In the genomic region with DNA sequence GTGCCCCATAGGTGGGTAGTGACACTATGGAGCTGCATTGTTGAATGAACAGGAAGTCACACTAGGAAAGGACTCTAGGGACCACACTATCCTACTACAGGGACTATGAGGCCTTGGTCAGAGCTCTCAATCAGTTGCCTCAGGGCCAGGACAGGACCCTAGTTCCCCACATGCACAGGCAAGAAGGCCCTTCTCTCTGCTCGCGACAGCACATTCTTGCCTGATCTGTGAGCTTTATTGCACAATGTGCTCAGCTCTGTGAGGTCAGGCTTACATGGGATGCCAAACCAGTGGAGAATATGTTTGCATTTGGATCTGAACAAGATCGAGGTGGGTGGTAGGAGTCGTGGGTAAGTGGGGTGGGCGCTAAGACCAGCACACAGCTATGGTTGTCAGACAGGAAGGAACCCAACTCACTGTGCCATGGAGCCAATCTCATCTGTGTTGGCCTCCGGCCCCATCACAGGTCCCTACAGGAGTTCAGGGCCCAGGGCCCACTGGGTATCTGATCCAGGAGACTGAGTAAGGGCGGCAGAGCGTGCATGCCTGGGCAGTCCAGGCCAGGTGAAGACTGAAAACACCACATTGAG, we compare ENCODE assay signal across 16 cellular contexts. TPM values are rescaled to one million over a fixed set of nuclear protein-coding genes. Genes with fewer than 3 reads are reported as not detected.
DNase-seq lines count a peak whose midpoint lies in the region; ATAC-seq and TF ChIP-seq lines count a peak whose summit lies in the region.
"Had no signal": no experiment of that assay in that cellular context is flagged by ENCODE, and none has a peak within 500 bp of the region (broad histone marks: within the 10 kb centered on the region; RNA-seq: fewer than 3 reads in every experiment).

No MANE protein-coding gene starts in this region.

- H3K4me1 ChIP-seq in adipocyte (ENCODE audit: control insufficient read depth, insufficient read depth, low read length) = peaks cover 46% of the 10 kb centered on the region
- H3K4me1 ChIP-seq: uterus had no signal

- no peaks in the 10 kb centered on the region for H3K27me3 ChIP-seq in adipocyte (replicated peaks; ENCODE audit: control insufficient read depth, insufficient read depth, low read length)
- H3K27me3 ChIP-seq: uterus had no signal

- no peaks in the 10 kb centered on the region for H3K36me3 ChIP-seq in adipocyte (ENCODE audit: control insufficient read depth, insufficient read depth, low read length, severe bottlenecking)
- H3K36me3 ChIP-seq: uterus had no signal

- peak; percentile 68 for DNase-seq in AG20443 (ENCODE audit: low spot score)
- peak; percentile 79 for DNase-seq in adipocyte (ENCODE audit: low read depth)
- peak; percentile 69 for DNase-seq in fibroblast of mammary gland (ENCODE audit: low read depth)
- no peak for DNase-seq in omental fat pad (ENCODE audit: low spot score)
- no peak for DNase-seq in D341Med (ENCODE audit: low spot score)
- no peak for DNase-seq in HK-2 (ENCODE audit: unreplicated experiment)
- no peak for DNase-seq in stimulated activated naive CD8-positive, alpha-beta T cell treated with anti-CD3 and anti-CD28 coated beads, Interleukin-15, Interleukin-2, amounts not matched to agents 100 U/mL and 50 U/mL, for 24 hours
- no peak for DNase-seq in ecto neural progenitor cell (ENCODE audit: low spot score)
- DNase-seq: activated naive CD8-positive, alpha-beta T cell treated with anti-CD3 and anti-CD28 coated beads for 36 hours; effector CD8-positive, alpha-beta T cell; KG1; NCI-H2081 treated with DMSO at 0.1 percent for 48 hours; OCI-M1; T-helper 9 cell; uterus had no signal

- H3K4me3 ChIP-seq in adipocyte (ENCODE audit: low read length) = no peak overlapping the region
- H3K4me3 ChIP-seq in fibroblast of mammary gland (ENCODE audit: control insufficient read depth, low read depth, low read length) = no peak overlapping the region
- H3K4me3 ChIP-seq: uterus had no signal

- no peak overlapping the region for H3K9ac ChIP-seq in adipocyte (ENCODE audit: low read length)

- ATAC-seq in omental fat pad (ENCODE audit: low FRiP score) = peak; percentile 41
- ATAC-seq in stimulated activated naive CD8-positive, alpha-beta T cell treated with anti-CD3 and anti-CD28 coated beads, Interleukin-15, Interleukin-2, amounts not matched to agents 100 U/mL and 50 U/mL, for 24 hours = no peak

- TF ChIP-seq CTCF in fibroblast of mammary gland (conservative IDR thresholded peaks at IDR 0.05; ENCODE audit: control insufficient read depth, insufficient read depth, low read depth, low read length) (no peak), omental fat pad (IDR thresholded peaks at IDR 0.05) (no peak)

- H3K9me3 ChIP-seq in adipocyte (ENCODE audit: control insufficient read depth, low read length) = no peaks in the 10 kb centered on the region
- H3K9me3 ChIP-seq: uterus had no signal

RNA-seq across cellular contexts. Expression of a gene that starts 8.0 kb away (rescaled TPM):
- total RNA-seq in omental fat pad = under 1 TPM in 1 of 4 donors, not detected in 3; 0.09 TPM
- total RNA-seq: activated CD8-positive, alpha-beta memory T cell treated with anti-CD3 and anti-CD28 coated beads for 36 hours; activated naive CD8-positive, alpha-beta T cell treated with anti-CD3 and anti-CD28 coated beads for 36 hours; uterus had no signal

RNA-seq across cellular contexts. Expression of a gene that starts 48.8 kb away (rescaled TPM):
- total RNA-seq in omental fat pad = 10 to 100 TPM; 45.4 to 84.0 (median 61.3) TPM

Comparison
In these comparisons a context has a peak if more than half of its experiments do, and no peak if none do; other contexts are left out.
1. DNase-seq: peak in AG20443 (single experiment), adipocyte (single experiment) and fibroblast of mammary gland (single experiment); none in omental fat pad (single experiment), D341Med (single experiment), HK-2 (single experiment), stimulated activated naive CD8-positive, alpha-beta T cell treated with anti-CD3 and anti-CD28 coated beads, Interleukin-15, Interleukin-2, amounts not matched to agents 100 U/mL and 50 U/mL, for 24 hours (single experiment) and ecto neural progenitor cell (single experiment).